1 cellular context compared by ENCODE assay signal in the genomic region with DNA sequence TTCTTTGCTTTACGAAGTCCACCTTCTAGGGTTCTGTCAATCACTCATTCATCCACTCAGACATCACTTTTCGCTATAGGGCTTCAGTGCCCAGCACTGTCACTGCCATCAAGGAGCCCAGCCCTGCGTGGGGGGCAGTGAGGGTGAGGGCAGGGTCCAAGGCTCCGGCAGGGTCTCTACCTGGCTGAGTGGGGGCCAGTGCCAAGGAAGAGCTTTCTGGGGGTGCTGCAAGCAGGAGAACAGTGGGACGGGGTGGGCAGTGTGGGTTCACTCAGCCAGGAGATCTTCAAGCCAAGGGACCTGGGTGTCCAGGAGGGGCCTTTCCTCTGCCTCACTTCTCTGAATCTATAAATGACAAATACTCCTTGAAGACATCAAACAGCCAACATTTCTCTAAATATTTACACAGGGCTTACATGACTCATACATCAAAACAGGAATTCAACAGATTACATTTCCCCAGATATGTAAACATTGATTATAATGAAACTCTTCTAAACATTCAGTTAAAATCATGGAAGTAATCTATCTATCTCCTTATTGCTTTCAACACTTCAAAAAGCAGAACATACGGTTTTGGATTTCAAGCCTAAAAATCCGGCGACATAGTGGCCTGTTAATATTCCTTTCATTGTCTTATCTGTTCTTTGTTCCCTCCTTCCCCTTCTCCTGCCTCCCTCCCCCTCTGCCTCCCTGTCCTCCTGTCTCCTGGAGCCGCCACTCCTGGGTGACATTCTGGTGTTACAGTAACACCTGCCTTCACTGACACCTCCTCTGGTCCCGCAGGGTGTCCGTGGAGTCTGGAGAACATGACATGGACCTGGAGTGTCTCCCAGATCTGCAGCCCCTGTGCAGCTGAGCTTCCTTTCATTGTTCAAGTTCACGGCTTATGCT.
TF ChIP-seq lines count a peak whose summit lies in the region.

No MANE protein-coding gene starts in this region.

TF ChIP-seq in HepG2, 621 proteins besides CTCF, POLR2A, EP300 and RAD21 (continued from another document and continues in another):
- no peak for TF ChIP-seq USF2 (IDR thresholded peaks at IDR 0.05; ENCODE audit: low read depth, low read length)
- no peak for TF ChIP-seq USF2 (CRISPR knock-in tag; IDR thresholded peaks at IDR 0.05; ENCODE audit: borderline replicate concordance)
- TF ChIP-seq CENPBD1 (CRISPR knock-in tag; IDR thresholded peaks at IDR 0.05; ENCODE audit: borderline replicate concordance, low read depth): no peak
- no peak for TF ChIP-seq MIXL1 (CRISPR knock-in tag; IDR thresholded peaks at IDR 0.05)
- TF ChIP-seq ZBTB10 (CRISPR knock-in tag; IDR thresholded peaks at IDR 0.05; ENCODE audit: borderline replicate concordance): no peak
- TF ChIP-seq, protein P1, sequence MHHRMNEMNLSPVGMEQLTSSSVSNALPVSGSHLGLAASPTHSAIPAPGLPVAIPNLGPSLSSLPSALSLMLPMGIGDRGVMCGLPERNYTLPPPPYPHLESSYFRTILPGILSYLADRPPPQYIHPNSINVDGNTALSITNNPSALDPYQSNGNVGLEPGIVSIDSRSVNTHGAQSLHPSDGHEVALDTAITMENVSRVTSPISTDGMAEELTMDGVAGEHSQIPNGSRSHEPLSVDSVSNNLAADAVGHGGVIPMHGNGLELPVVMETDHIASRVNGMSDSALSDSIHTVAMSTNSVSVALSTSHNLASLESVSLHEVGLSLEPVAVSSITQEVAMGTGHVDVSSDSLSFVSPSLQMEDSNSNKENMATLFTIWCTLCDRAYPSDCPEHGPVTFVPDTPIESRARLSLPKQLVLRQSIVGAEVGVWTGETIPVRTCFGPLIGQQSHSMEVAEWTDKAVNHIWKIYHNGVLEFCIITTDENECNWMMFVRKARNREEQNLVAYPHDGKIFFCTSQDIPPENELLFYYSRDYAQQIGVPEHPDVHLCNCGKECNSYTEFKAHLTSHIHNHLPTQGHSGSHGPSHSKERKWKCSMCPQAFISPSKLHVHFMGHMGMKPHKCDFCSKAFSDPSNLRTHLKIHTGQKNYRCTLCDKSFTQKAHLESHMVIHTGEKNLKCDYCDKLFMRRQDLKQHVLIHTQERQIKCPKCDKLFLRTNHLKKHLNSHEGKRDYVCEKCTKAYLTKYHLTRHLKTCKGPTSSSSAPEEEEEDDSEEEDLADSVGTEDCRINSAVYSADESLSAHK (CRISPR knock-in tag; IDR thresholded peaks at IDR 0.05; ENCODE audit: borderline replicate concordance): no peak
- TF ChIP-seq NCOA1 (CRISPR knock-in tag; IDR thresholded peaks at IDR 0.05): no peak
- no peak for TF ChIP-seq POLR2G (IDR thresholded peaks at IDR 0.05; ENCODE audit: low read depth, low read length)
- no peak for TF ChIP-seq NAIF1 (CRISPR knock-in tag; IDR thresholded peaks at IDR 0.05; ENCODE audit: borderline replicate concordance)
- peak; percentile 41; the same call in 1 of the 2 replicates for TF ChIP-seq SOX5 (CRISPR knock-in tag; IDR thresholded peaks at IDR 0.05; ENCODE audit: borderline replicate concordance)
- TF ChIP-seq ZNF225 (CRISPR knock-in tag; IDR thresholded peaks at IDR 0.05): no peak
- TF ChIP-seq ISL2 (CRISPR knock-in tag; IDR thresholded peaks at IDR 0.05): peak; percentile 44; the same call in 1 of the 2 replicates
- peak; percentile 80; the same call in 1 of the 2 replicates for TF ChIP-seq HMG20A (CRISPR knock-in tag; IDR thresholded peaks at IDR 0.05; ENCODE audit: borderline replicate concordance)
- TF ChIP-seq NCOA2 (CRISPR knock-in tag; IDR thresholded peaks at IDR 0.05): peak; percentile 52
- TF ChIP-seq MAF1 (CRISPR knock-in tag; IDR thresholded peaks at IDR 0.05; ENCODE audit: borderline replicate concordance): no peak
- no peak for TF ChIP-seq ZNF530 (CRISPR knock-in tag; IDR thresholded peaks at IDR 0.05; ENCODE audit: low read depth)
- TF ChIP-seq E2F5 (CRISPR knock-in tag; conservative IDR thresholded peaks at IDR 0.05): no peak
- TF ChIP-seq, protein P2, sequence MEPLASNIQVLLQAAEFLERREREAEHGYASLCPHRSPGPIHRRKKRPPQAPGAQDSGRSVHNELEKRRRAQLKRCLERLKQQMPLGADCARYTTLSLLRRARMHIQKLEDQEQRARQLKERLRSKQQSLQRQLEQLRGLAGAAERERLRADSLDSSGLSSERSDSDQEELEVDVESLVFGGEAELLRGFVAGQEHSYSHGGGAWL (CRISPR knock-in tag; IDR thresholded peaks at IDR 0.05): no peak
- TF ChIP-seq, protein P3, sequence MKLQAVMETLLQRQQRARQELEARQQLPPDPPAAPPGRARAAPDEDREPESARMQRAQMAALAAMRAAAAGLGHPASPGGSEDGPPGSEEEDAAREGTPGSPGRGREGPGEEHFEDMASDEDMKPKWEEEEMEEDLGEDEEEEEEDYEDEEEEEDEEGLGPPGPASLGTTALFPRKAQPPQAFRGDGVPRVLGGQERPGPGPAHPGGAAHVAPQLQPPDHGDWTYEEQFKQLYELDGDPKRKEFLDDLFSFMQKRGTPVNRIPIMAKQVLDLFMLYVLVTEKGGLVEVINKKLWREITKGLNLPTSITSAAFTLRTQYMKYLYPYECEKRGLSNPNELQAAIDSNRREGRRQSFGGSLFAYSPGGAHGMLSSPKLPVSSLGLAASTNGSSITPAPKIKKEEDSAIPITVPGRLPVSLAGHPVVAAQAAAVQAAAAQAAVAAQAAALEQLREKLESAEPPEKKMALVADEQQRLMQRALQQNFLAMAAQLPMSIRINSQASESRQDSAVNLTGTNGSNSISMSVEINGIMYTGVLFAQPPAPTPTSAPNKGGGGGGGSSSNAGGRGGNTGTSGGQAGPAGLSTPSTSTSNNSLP (IDR thresholded peaks at IDR 0.05; ENCODE audit: low read depth, low read length): peak; percentile 85
- TF ChIP-seq ZNF503 (CRISPR knock-in tag; IDR thresholded peaks at IDR 0.05): peak; percentile 40; the same call in 1 of the 2 replicates
- no peak for TF ChIP-seq CREB1 (IDR thresholded peaks at IDR 0.05)
- no peak for TF ChIP-seq CREB1 (CRISPR knock-in tag; IDR thresholded peaks at IDR 0.05)
- TF ChIP-seq, protein P4, sequence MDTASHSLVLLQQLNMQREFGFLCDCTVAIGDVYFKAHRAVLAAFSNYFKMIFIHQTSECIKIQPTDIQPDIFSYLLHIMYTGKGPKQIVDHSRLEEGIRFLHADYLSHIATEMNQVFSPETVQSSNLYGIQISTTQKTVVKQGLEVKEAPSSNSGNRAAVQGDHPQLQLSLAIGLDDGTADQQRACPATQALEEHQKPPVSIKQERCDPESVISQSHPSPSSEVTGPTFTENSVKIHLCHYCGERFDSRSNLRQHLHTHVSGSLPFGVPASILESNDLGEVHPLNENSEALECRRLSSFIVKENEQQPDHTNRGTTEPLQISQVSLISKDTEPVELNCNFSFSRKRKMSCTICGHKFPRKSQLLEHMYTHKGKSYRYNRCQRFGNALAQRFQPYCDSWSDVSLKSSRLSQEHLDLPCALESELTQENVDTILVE (CRISPR knock-in tag; IDR thresholded peaks at IDR 0.05): no peak
- no peak for TF ChIP-seq NFYC (CRISPR knock-in tag; IDR thresholded peaks at IDR 0.05)
- no peak for TF ChIP-seq ZNF30 (CRISPR knock-in tag; IDR thresholded peaks at IDR 0.05)
- TF ChIP-seq ZNF546 (CRISPR knock-in tag; conservative IDR thresholded peaks at IDR 0.05): no peak
- TF ChIP-seq HNF1B (CRISPR knock-in tag; IDR thresholded peaks at IDR 0.05): no peak
- TF ChIP-seq PAX8 (CRISPR knock-in tag; IDR thresholded peaks at IDR 0.05; ENCODE audit: borderline replicate concordance): no peak
- no peak for TF ChIP-seq ZHX1 (CRISPR knock-in tag; IDR thresholded peaks at IDR 0.05; ENCODE audit: low read depth)
- TF ChIP-seq TBX2 (CRISPR knock-in tag; IDR thresholded peaks at IDR 0.05; ENCODE audit: borderline replicate concordance): peak; percentile 40; the same call in 1 of the 2 replicates
- no peak for TF ChIP-seq RAD51 (IDR thresholded peaks at IDR 0.05; ENCODE audit: borderline replicate concordance)
- TF ChIP-seq RARA (CRISPR knock-in tag; IDR thresholded peaks at IDR 0.05): peak; percentile 39; the same call in 1 of the 2 replicates
- no peak for TF ChIP-seq ZSCAN12 (CRISPR knock-in tag; IDR thresholded peaks at IDR 0.05)
- no peak for TF ChIP-seq ATF7 (IDR thresholded peaks at IDR 0.05)
- no peak for TF ChIP-seq ATF7 (CRISPR knock-in tag; IDR thresholded peaks at IDR 0.05)
- TF ChIP-seq ZNF615 (CRISPR knock-in tag; IDR thresholded peaks at IDR 0.05; ENCODE audit: borderline replicate concordance): no peak
- TF ChIP-seq TCF12 (IDR thresholded peaks at IDR 0.05): no peak
- TF ChIP-seq TCF12 (CRISPR knock-in tag; IDR thresholded peaks at IDR 0.05): no peak
- TF ChIP-seq GATAD2A (CRISPR knock-in tag; IDR thresholded peaks at IDR 0.05): peak; percentile 43
